In genomic region chr3:14598143-14598569, GRCh38 we compare ENCODE assay signal across 9 cellular contexts. TPM values are rescaled to one million over a fixed set of nuclear protein-coding genes. Genes with fewer than 3 reads are reported as not detected.
DNase-seq lines count a peak whose midpoint lies in the region; ATAC-seq, FAIRE-seq and TF ChIP-seq lines count a peak whose summit lies in the region.
"Had no signal": no experiment of that assay in that cellular context is flagged by ENCODE, and none has a peak within 500 bp of the region (broad histone marks: within the 10 kb centered on the region; RNA-seq: fewer than 3 reads in every experiment).

No MANE protein-coding gene starts in this region.

- peak; percentile 45 for DNase-seq in MCF 10A (ENCODE audit: unreplicated experiment)
- no peak for DNase-seq in breast epithelium (ENCODE audit: low spot score in 2 of 2)
- peak; percentile 78 for DNase-seq in activated CD4-positive, alpha-beta T cell treated with anti-CD3 and anti-CD28 coated beads for 36 hours
- DNase-seq in ecto neural progenitor cell (ENCODE audit: low spot score) = peak; percentile 76
- DNase-seq in stimulated activated CD4-positive, alpha-beta T cell treated with anti-CD3 and anti-CD28 coated beads, Interleukin-12 subunit alpha, Interleukin-12 subunit beta, amount 100 ng/mL, for 24 hours (ENCODE audit: low read depth in 2 of 2) = peak; percentile 13 to 15
- no peak for DNase-seq in HPDE6-E6E7 (ENCODE audit: extremely low spot score)
- DNase-seq in DMS79 (lab: John Stamatoyannopoulos, UW) = no peak
- DNase-seq in small intestine = no peak

- no peak for TF ChIP-seq CTCF in MCF 10A (IDR thresholded peaks at IDR 0.05; ENCODE audit: unreplicated experiment)
- no peak for TF ChIP-seq CTCF in breast epithelium (IDR thresholded peaks at IDR 0.05)

- no peaks in the 10 kb centered on the region for H3K4me1 ChIP-seq in breast epithelium
- no peaks in the 10 kb centered on the region for H3K4me1 ChIP-seq in small intestine (ENCODE audit: control insufficient read depth in 2 of 2, insufficient read depth in 1 of 2, low read depth in 1 of 2, low read length in 1 of 2)

- POLR2A ChIA-PET in MCF 10A (lab: Yijun Ruan, JAX) = interaction anchor here (0.7 kb wide), 2 partner anchors 12 to 116 kb away, joined by 3 read pairs; no protein-coding TSS in a partner anchor
- POLR2A ChIA-PET in activated CD4-positive, alpha-beta T cell treated with anti-CD3 and anti-CD28 coated beads for 36 hours (lab: Charles Lee) = no interaction called here

- H3K27ac Mint-ChIP-seq in MCF 10A (ENCODE audit: low read depth, unreplicated experiment) = no peak overlapping the region
- H3K27ac Mint-ChIP-seq in activated CD4-positive, alpha-beta T cell treated with anti-CD3 and anti-CD28 coated beads for 36 hours = no peak overlapping the region

- no peaks in the 10 kb centered on the region for H3K36me3 Mint-ChIP-seq in MCF 10A (ENCODE audit: insufficient read depth, unreplicated experiment)
- H3K36me3 Mint-ChIP-seq in activated CD4-positive, alpha-beta T cell treated with anti-CD3 and anti-CD28 coated beads for 36 hours (ENCODE audit: low read depth) = no peaks in the 10 kb centered on the region

- H3K4me1 Mint-ChIP-seq in MCF 10A (ENCODE audit: insufficient read depth, unreplicated experiment) = no peaks in the 10 kb centered on the region
- no peaks in the 10 kb centered on the region for H3K4me1 Mint-ChIP-seq in activated CD4-positive, alpha-beta T cell treated with anti-CD3 and anti-CD28 coated beads for 36 hours

- H3K27me3 Mint-ChIP-seq in MCF 10A (ENCODE audit: insufficient read depth, unreplicated experiment) = peaks cover 79% of the 10 kb centered on the region
- H3K27me3 Mint-ChIP-seq in activated CD4-positive, alpha-beta T cell treated with anti-CD3 and anti-CD28 coated beads for 36 hours = peaks cover 43% of the 10 kb centered on the region

- H3K9me3 ChIP-seq in breast epithelium = no peaks in the 10 kb centered on the region
- no peaks in the 10 kb centered on the region for H3K9me3 ChIP-seq in small intestine (ENCODE audit: control insufficient read depth, low read depth)
- H3K9me3 ChIP-seq: neutrophil had no signal

- H3K27ac ChIP-seq in breast epithelium (no peak overlapping the region), small intestine (ENCODE audit: low read depth in 1 of 2, low read length in 1 of 2) (no peak overlapping the region)
- H3K27ac ChIP-seq: neutrophil had no signal

- H3K27me3 ChIP-seq in breast epithelium (peaks cover 4 to 42% of the 10 kb centered on the region in 2 donors), small intestine (ENCODE audit: control insufficient read depth in 2 of 2, insufficient read depth in 2 of 2, low read length in 2 of 2) (peaks cover 4 to 15% of the 10 kb centered on the region in 2 donors)

- no peak for TF ChIP-seq POLR2A in breast epithelium (IDR thresholded peaks at IDR 0.05)

- H3K9me3 Mint-ChIP-seq in MCF 10A (ENCODE audit: unreplicated experiment) = no peaks in the 10 kb centered on the region
- peaks cover 7% of the 10 kb centered on the region for H3K9me3 Mint-ChIP-seq in activated CD4-positive, alpha-beta T cell treated with anti-CD3 and anti-CD28 coated beads for 36 hours (ENCODE audit: low read depth)

- no peak for FAIRE-seq in small intestine (lab: Jason Lieb, UNC)

- BruUV-seq in MCF 10A (replicated peaks; lab: Mats Ljungman, UMichigan) = no TSS peak

- peak; percentile 71 for ATAC-seq in activated CD4-positive, alpha-beta T cell treated with anti-CD3 and anti-CD28 coated beads for 36 hours

- H3K4me3 Mint-ChIP-seq in MCF 10A (ENCODE audit: unreplicated experiment) = no peak overlapping the region
- H3K4me3 Mint-ChIP-seq in activated CD4-positive, alpha-beta T cell treated with anti-CD3 and anti-CD28 coated beads for 36 hours = no peak overlapping the region

- no peak overlapping the region for H3K4me3 ChIP-seq in breast epithelium
- no peak overlapping the region for H3K4me3 ChIP-seq in small intestine (ENCODE audit: low read depth in 1 of 2, low read length in 2 of 2)

- 18 to 26% (median 22%) methylated on average over 9 of the region's 9 CpGs for whole genome bisulfite sequencing in small intestine, 3 donors

- intact Hi-C loops in MCF 10A (cut with micrococcal nuclease) = no loop called here
- intact Hi-C loops in breast epithelium (cut with DNase I; ENCODE audit: low total_unique reads) = no loop called here
- intact Hi-C loops in activated CD4-positive, alpha-beta T cell treated with anti-CD3 and anti-CD28 coated beads for 36 hours (cut with DNase I, micrococcal nuclease) = no loop called here

- H3K36me3 ChIP-seq in breast epithelium (no peaks in the 10 kb centered on the region), small intestine (ENCODE audit: control insufficient read depth in 2 of 2, insufficient read depth in 2 of 2, low read length in 2 of 2) (no peaks in the 10 kb centered on the region)
- H3K36me3 ChIP-seq: neutrophil had no signal

- CTCF ChIA-PET in MCF 10A (lab: Yijun Ruan, JAX) = no interaction called here
- CTCF ChIA-PET in activated CD4-positive, alpha-beta T cell treated with anti-CD3 and anti-CD28 coated beads for 36 hours (lab: Charles Lee) = no interaction called here

RNA-seq across cellular contexts. Expression of gene CCDC174, which starts 53.4 kb away (rescaled TPM):
- total RNA-seq in MCF 10A (2022) (25.4 and 28.7 TPM in 2 replicates), breast epithelium (10 to 100 TPM; 18.4 to 34.8 (median 30.8) TPM)
- total RNA-seq in activated CD4-positive, alpha-beta T cell treated with anti-CD3 and anti-CD28 coated beads for 36 hours = 10 to 100 TPM; 16.2 to 18.2 TPM
- 10 to 100 TPM; 15.3 to 19.0 (median 18.6) TPM for polyA plus RNA-seq in small intestine

RNA-seq across cellular contexts. Expression of gene GRIP2, which starts 58.0 kb away (rescaled TPM):
- total RNA-seq in MCF 10A (2022) (not detected in 2 replicates), breast epithelium (under 1 TPM; 0.16 to 0.88 (median 0.33) TPM)
- not detected for total RNA-seq in activated CD4-positive, alpha-beta T cell treated with anti-CD3 and anti-CD28 coated beads for 36 hours
- 1 to 10 TPM in 1 of 3 donors, under 1 TPM in 1, not detected in 1; 0.27 to 1.4 TPM for polyA plus RNA-seq in small intestine

Comparison
In these comparisons a context has a peak if more than half of its experiments do, and no peak if none do; other contexts are left out.
1. DNase-seq: peak in MCF 10A (single experiment), activated CD4-positive, alpha-beta T cell treated with anti-CD3 and anti-CD28 coated beads for 36 hours (single experiment), ecto neural progenitor cell (single experiment) and stimulated activated CD4-positive, alpha-beta T cell treated with anti-CD3 and anti-CD28 coated beads, Interleukin-12 subunit alpha, Interleukin-12 subunit beta, amount 100 ng/mL, for 24 hours (2 of 2); none in breast epithelium (0 of 2), HPDE6-E6E7 (single experiment), DMS79 (single experiment) and small intestine (single experiment).